Comparison of ENCODE assay signal across 21 cellular contexts in the genomic region with DNA sequence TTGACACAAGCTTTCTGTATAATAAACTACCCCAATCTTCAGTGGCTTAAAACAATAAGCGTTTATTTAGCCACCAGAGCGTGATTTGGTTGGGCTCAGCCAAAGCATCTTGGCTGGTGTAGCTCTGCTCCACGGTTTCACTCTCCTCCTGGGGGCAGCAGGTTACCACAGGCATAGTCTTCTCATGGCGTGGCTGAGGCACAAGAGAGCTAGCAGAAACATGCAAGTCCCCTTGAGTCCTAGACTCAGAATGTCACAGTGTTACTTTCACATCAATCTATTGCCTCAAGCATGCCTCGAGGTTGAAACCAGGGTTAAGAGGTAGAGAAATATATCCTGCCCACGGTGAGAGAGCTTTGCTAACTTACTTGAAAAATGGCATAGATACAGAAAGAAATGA. TPM values are rescaled to one million over a fixed set of nuclear protein-coding genes. Genes with fewer than 3 reads are reported as not detected.
"Had no signal": no experiment of that assay in that cellular context is flagged by ENCODE, and none has a peak within 500 bp of the region (broad histone marks: within the 10 kb centered on the region; RNA-seq: fewer than 3 reads in every experiment).

No MANE protein-coding gene starts in this region.

- H3K9me3 Mint-ChIP-seq: activated naive CD4-positive, alpha-beta T cell treated with anti-CD3 and anti-CD28 coated beads, Interleukin-2, amount 10 ng/mL, durations not matched to agents 7 days and 5 days; immature natural killer cell; natural killer cell treated with Interleukin-12 subunit alpha and Interleukin-12 subunit beta and Interleukin-15 and Interleukin-18, amount 100 ng/mL, for 72 hours had no signal

- H3K36me3 Mint-ChIP-seq: activated naive CD4-positive, alpha-beta T cell treated with anti-CD3 and anti-CD28 coated beads, Interleukin-2, amount 10 ng/mL, durations not matched to agents 7 days and 5 days; stimulated activated naive B cell treated with anti-CD40 and anti-IgM and Interleukin-4, amounts not matched to agents 10 μg/mL and 1 μg/mL and 100 μg/mL, for 72 hours had no signal

- H3K36me3 ChIP-seq: brain microvascular endothelial cell, colonic mucosa, gastroesophageal sphincter, heart left ventricle, thyroid gland had no signal

- H3K27ac ChIP-seq: brain microvascular endothelial cell, colonic mucosa, gastroesophageal sphincter, heart left ventricle, thyroid gland had no signal

- H3K27me3 ChIP-seq: brain microvascular endothelial cell, colonic mucosa, thyroid gland had no signal

- DNase-seq: activated CD4-positive, alpha-beta T cell treated with anti-CD3 and anti-CD28 coated beads, Interleukin-2, amount 50 U/mL, for 1 hour; activated CD4-positive, CD25-positive, alpha-beta regulatory T cell treated with anti-CD3 and anti-CD28 coated beads, Interleukin-2, amount 50 U/mL, for 72 hours; activated CD8-positive, alpha-beta memory T cell treated with anti-CD3 and anti-CD28 coated beads for 24 hours; activated CD8-positive, alpha-beta memory T cell treated with anti-CD3 and anti-CD28 coated beads, Interleukin-2, amount 50 U/mL, for 48 hours; activated effector memory CD4-positive, alpha-beta T cell treated with Interleukin-2 at 50 U/mL for 16 hours; activated naive CD4-positive, alpha-beta T cell treated with anti-CD3 and anti-CD28 coated beads, Interleukin-2, amount 10 ng/mL, durations not matched to agents 7 days and 5 days; activated T-cell treated with anti-CD3 and anti-CD28 coated beads, Interleukin-2, amount 50 U/mL, for 48 hours; aorta; brain microvascular endothelial cell; central memory CD4-positive, alpha-beta T cell; colonic mucosa; heart left ventricle; immature natural killer cell; retina; stimulated activated naive B cell treated with anti-CD40 and anti-IgM and Interleukin-4, amounts not matched to agents 10 μg/mL and 1 μg/mL and 100 μg/mL, for 72 hours; T-helper 1 cell; T-helper 9 cell; thyroid gland had no signal

- H3K4me1 Mint-ChIP-seq: activated naive CD4-positive, alpha-beta T cell treated with anti-CD3 and anti-CD28 coated beads, Interleukin-2, amount 10 ng/mL, durations not matched to agents 7 days and 5 days; stimulated activated naive B cell treated with anti-CD40 and anti-IgM and Interleukin-4, amounts not matched to agents 10 μg/mL and 1 μg/mL and 100 μg/mL, for 72 hours had no signal

- H3K27ac Mint-ChIP-seq: activated naive CD4-positive, alpha-beta T cell treated with anti-CD3 and anti-CD28 coated beads, Interleukin-2, amount 10 ng/mL, durations not matched to agents 7 days and 5 days; natural killer cell treated with Interleukin-12 subunit alpha and Interleukin-12 subunit beta and Interleukin-15 and Interleukin-18, amount 100 ng/mL, for 72 hours; stimulated activated naive B cell treated with anti-CD40 and anti-IgM and Interleukin-4, amounts not matched to agents 10 μg/mL and 1 μg/mL and 100 μg/mL, for 72 hours had no signal

- H3K9me3 ChIP-seq: colonic mucosa, gastroesophageal sphincter, heart left ventricle, thyroid gland had no signal

- H3K4me1 ChIP-seq: colonic mucosa, gastroesophageal sphincter, thyroid gland had no signal

- H3K4me3 Mint-ChIP-seq: activated naive CD4-positive, alpha-beta T cell treated with anti-CD3 and anti-CD28 coated beads, Interleukin-2, amount 10 ng/mL, durations not matched to agents 7 days and 5 days; natural killer cell treated with Interleukin-12 subunit alpha and Interleukin-12 subunit beta and Interleukin-15 and Interleukin-18, amount 100 ng/mL, for 72 hours; stimulated activated naive B cell treated with anti-CD40 and anti-IgM and Interleukin-4, amounts not matched to agents 10 μg/mL and 1 μg/mL and 100 μg/mL, for 72 hours had no signal

- H3K4me3 ChIP-seq: colonic mucosa, gastroesophageal sphincter, heart left ventricle, thyroid gland had no signal

- ATAC-seq: gastroesophageal sphincter; heart left ventricle; natural killer cell treated with Interleukin-12 subunit alpha and Interleukin-12 subunit beta and Interleukin-15 and Interleukin-18, amount 100 ng/mL, for 72 hours; stimulated activated naive B cell treated with anti-CD40 and anti-IgM and Interleukin-4, amounts not matched to agents 10 μg/mL and 1 μg/mL and 100 μg/mL, for 72 hours had no signal

RNA-seq across cellular contexts. Expression of gene SLC9A2, which starts 19.9 kb away (rescaled TPM):
- total RNA-seq: aorta; mesenteric fat pad; natural killer cell treated with Interleukin-12 subunit alpha and Interleukin-12 subunit beta and Interleukin-15 and Interleukin-18, amount 100 ng/mL, for 72 hours had no signal
- polyA plus RNA-seq: immature natural killer cell had no signal
